ENCODE assay signal across 18 cellular contexts in genomic region chr6:50539441-50539840, GRCh38.
A peak's percentile ranks its signal among the peaks of the same experiment; 100 is the strongest.
DNase-seq lines count a peak whose midpoint lies in the region; ATAC-seq and TF ChIP-seq lines count a peak whose summit lies in the region.
"Had no signal": no experiment of that assay in that cellular context is flagged by ENCODE, and none has a peak within 500 bp of the region (broad histone marks: within the 10 kb centered on the region; RNA-seq: fewer than 3 reads in every experiment).

No MANE protein-coding gene starts in this region.

- intact Hi-C loops in MCF 10A (cut with micrococcal nuclease) (no loop called here), mammary epithelial cell (cut with micrococcal nuclease) (no loop called here), A673 (cut with micrococcal nuclease; ENCODE audit: unreplicated experiment) (no loop called here)

- DNase-seq in MCF 10A (ENCODE audit: unreplicated experiment) = peak; percentile 4
- no peak for DNase-seq in mammary epithelial cell
- peak; percentile 36 for DNase-seq in epithelial cell of esophagus (ENCODE audit: low read depth)
- DNase-seq in renal cortical epithelial cell (ENCODE audit: low read depth) = peak; percentile 67
- no peak for DNase-seq in A673 (ENCODE audit: low spot score)
- DNase-seq in NCI-H128 (lab: John Stamatoyannopoulos, UW; ENCODE audit: unreplicated experiment) = no peak
- DNase-seq: CD4-positive, alpha-beta memory T cell; DMS153; DMS79; GDM1; GM23248; HCEC 1CT had no signal

- no peaks in the 10 kb centered on the region for H3K9me3 ChIP-seq in mammary epithelial cell (replicated peaks; ENCODE audit: insufficient read depth, low read length)
- no peaks in the 10 kb centered on the region for H3K9me3 ChIP-seq in A673 (ENCODE audit: low read depth, low read length, poor library complexity, severe bottlenecking)
- H3K9me3 ChIP-seq: A549, BLaER1 had no signal

- dilution Hi-C loops in mammary epithelial cell (cut with HindIII; ENCODE audit: low sequenced_read_pairs) = no loop called here

- H3K4me1 ChIP-seq in mammary epithelial cell (ENCODE audit: insufficient read depth, low read length) (no peaks in the 10 kb centered on the region), A673 (ENCODE audit: insufficient read depth, low read length, poor library complexity, severe bottlenecking) (no peaks in the 10 kb centered on the region)
- H3K4me1 ChIP-seq: A549, BLaER1 had no signal

- H3K4me3 Mint-ChIP-seq in MCF 10A (ENCODE audit: unreplicated experiment) = no peak overlapping the region
- H3K4me3 Mint-ChIP-seq: CD14-positive monocyte; CD4-positive, alpha-beta memory T cell had no signal

- no peaks in the 10 kb centered on the region for H3K36me3 Mint-ChIP-seq in MCF 10A (ENCODE audit: insufficient read depth, unreplicated experiment)
- H3K36me3 Mint-ChIP-seq: CD14-positive monocyte; CD4-positive, alpha-beta memory T cell had no signal

- H3K27ac Mint-ChIP-seq in MCF 10A (ENCODE audit: low read depth, unreplicated experiment) = no peak overlapping the region
- H3K27ac Mint-ChIP-seq: CD14-positive monocyte; CD4-positive, alpha-beta memory T cell had no signal

- no peak overlapping the region for H3K27ac ChIP-seq in mammary epithelial cell (ENCODE audit: insufficient read depth, low read depth, low read length)
- no peak overlapping the region for H3K27ac ChIP-seq in A673 (ENCODE audit: low read depth, low read length, poor library complexity, severe bottlenecking)
- H3K27ac ChIP-seq: 22Rv1, A549, BLaER1, GM23248, HL-60 had no signal

- H3K4me2 ChIP-seq in mammary epithelial cell (ENCODE audit: insufficient read depth, low read depth, low read length) = no peak overlapping the region
- H3K4me2 ChIP-seq: A549, BLaER1 had no signal

- H3K36me3 ChIP-seq in mammary epithelial cell (ENCODE audit: insufficient read depth, low read length) (no peaks in the 10 kb centered on the region), A673 (ENCODE audit: insufficient read depth, low read length, poor library complexity, severe bottlenecking) (no peaks in the 10 kb centered on the region)
- H3K36me3 ChIP-seq: BLaER1 had no signal

- POLR2A ChIA-PET in MCF 10A (lab: Yijun Ruan, JAX) = no interaction called here
- POLR2A ChIA-PET in A673 (lab: Charles Lee; ENCODE audit: low non-redundant PET) = no interaction called here

- H3K9me3 Mint-ChIP-seq in MCF 10A (ENCODE audit: unreplicated experiment) = no peaks in the 10 kb centered on the region

- H3K9ac ChIP-seq in mammary epithelial cell (ENCODE audit: insufficient read depth, low read length) = no peak overlapping the region
- H3K9ac ChIP-seq: BLaER1, GM23248 had no signal

- WGBS in mammary epithelial cell (ENCODE audit: low coverage, missing lambda C conversion rate) = 0% methylated on average over 1 of the region's 1 CpG

- no peak for ATAC-seq in HG03469 (IDR thresholded peaks at IDR 0.05; ENCODE audit: unreplicated experiment)
- ATAC-seq: A549 had no signal

- TF ChIP-seq CTCF in MCF 10A (IDR thresholded peaks at IDR 0.05; ENCODE audit: unreplicated experiment) = no peak
- TF ChIP-seq CTCF in mammary epithelial cell (conservative IDR thresholded peaks at IDR 0.05 in 1 of 2, IDR thresholded peaks at IDR 0.05 in 1 of 2; ENCODE audit: extremely low read depth in 1 of 2, insufficient read depth in 1 of 2, low read depth in 1 of 2, low read length in 2 of 2) = no peak
- no peak for TF ChIP-seq CTCF in epithelial cell of esophagus (IDR thresholded peaks at IDR 0.05; ENCODE audit: insufficient read depth, low read depth, low read length, missing control alignments)
- no peak for TF ChIP-seq CTCF in A673 (conservative IDR thresholded peaks at IDR 0.05; ENCODE audit: low read depth, low read length)

- H3K79me2 ChIP-seq in mammary epithelial cell (ENCODE audit: insufficient read depth, low read length) = no peaks in the 10 kb centered on the region

- BruUV-seq in MCF 10A (replicated peaks; lab: Mats Ljungman, UMichigan) (no TSS peak), mammary epithelial cell (replicated peaks; lab: Mats Ljungman, UMichigan) (no TSS peak), A673 (replicated peaks; lab: Mats Ljungman, UMichigan) (no TSS peak)

- in situ Hi-C loops in mammary epithelial cell (cut with MboI; ENCODE audit: low sequenced_read_pairs in 2 of 2) = no loop called here

- H3K27me3 ChIP-seq in mammary epithelial cell (ENCODE audit: insufficient read depth, low read length) = no peaks in the 10 kb centered on the region
- peaks cover 4% of the 10 kb centered on the region for H3K27me3 ChIP-seq in A673 (replicated peaks; ENCODE audit: insufficient read depth, low read depth, low read length, poor library complexity)
- H3K27me3 ChIP-seq: BLaER1 had no signal

- no peaks in the 10 kb centered on the region for H3K27me3 Mint-ChIP-seq in MCF 10A (ENCODE audit: insufficient read depth, unreplicated experiment)
- H3K27me3 Mint-ChIP-seq: CD4-positive, alpha-beta memory T cell had no signal

- CTCF ChIA-PET in MCF 10A (lab: Yijun Ruan, JAX) = interaction anchor here (0.6 kb wide), 1 partner anchor 1430 kb away, joined by 3 read pairs; no protein-coding TSS in a partner anchor
- CTCF ChIA-PET in mammary epithelial cell (lab: Charles Lee; ENCODE audit: low non-redundant PET) = no interaction called here
- CTCF ChIA-PET in A673 (lab: Charles Lee) = no interaction called here

- H3K4me1 Mint-ChIP-seq in MCF 10A (ENCODE audit: insufficient read depth, unreplicated experiment) = peaks cover 5% of the 10 kb centered on the region
- H3K4me1 Mint-ChIP-seq: CD14-positive monocyte; CD4-positive, alpha-beta memory T cell had no signal

- no peak overlapping the region for H2AFZ ChIP-seq in mammary epithelial cell (ENCODE audit: low read depth, low read length)
- H2AFZ ChIP-seq: GM23248 had no signal

- no peak overlapping the region for H3K4me3 ChIP-seq in mammary epithelial cell (replicated peaks in 1 of 3; ENCODE audit: insufficient read depth in 1 of 3, low read depth in 2 of 3, low read length in 3 of 3)
- no peak overlapping the region for H3K4me3 ChIP-seq in epithelial cell of esophagus (ENCODE audit: low read length)
- no peak overlapping the region for H3K4me3 ChIP-seq in A673 (ENCODE audit: low read depth, low read length, poor library complexity, severe bottlenecking)
- H3K4me3 ChIP-seq: A549, BLaER1, GM23248 had no signal

- no peaks in the 10 kb centered on the region for H4K20me1 ChIP-seq in mammary epithelial cell (ENCODE audit: insufficient read depth, low read length)
- H4K20me1 ChIP-seq: BLaER1 had no signal

Comparison
In these comparisons a context has a peak if more than half of its experiments do, and no peak if none do; other contexts are left out.
1. DNase-seq: peak in MCF 10A (single experiment), epithelial cell of esophagus (single experiment) and renal cortical epithelial cell (single experiment); none in mammary epithelial cell (single experiment), A673 (single experiment) and NCI-H128 (single experiment).